In the genomic region with DNA sequence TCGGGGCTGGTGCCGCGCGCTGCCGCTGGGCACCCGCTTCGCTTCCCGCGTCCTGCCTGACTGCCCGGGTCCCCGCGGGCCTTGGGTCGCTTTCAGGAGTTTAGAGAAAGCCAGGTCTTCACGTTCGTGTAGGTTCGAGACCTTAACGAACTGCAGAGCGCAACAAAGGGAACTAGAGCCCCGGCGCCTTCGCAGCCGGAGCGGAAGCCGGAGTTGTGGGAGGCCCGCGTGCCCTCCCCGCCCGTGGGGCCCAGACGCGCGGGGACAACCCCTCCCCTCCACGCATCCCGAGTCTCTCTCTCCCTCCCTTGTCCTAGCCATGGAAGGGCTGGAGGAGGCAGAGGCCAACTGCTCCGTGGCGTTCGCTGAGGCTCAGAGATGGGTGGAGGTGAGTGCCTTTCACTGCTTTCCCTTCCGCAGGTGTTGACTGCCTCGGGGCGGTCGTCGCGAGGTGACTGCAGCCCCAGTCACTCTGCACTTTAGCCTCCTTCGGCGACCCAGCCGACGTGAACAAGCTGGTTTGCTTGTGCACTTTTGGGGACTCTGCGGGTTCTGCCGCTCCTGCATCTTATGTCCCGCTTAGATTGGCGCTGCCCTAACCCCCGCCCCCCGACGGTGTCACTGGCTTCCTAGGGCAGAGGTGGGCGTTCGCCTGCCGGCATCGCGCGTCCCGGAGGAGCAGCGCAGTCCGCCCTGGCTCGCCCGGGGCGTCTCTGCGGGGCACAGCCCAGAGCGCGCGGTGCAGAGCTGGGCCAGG, we compare ENCODE assay signal across 1 cellular context.
A peak's percentile ranks its signal among the peaks of the same experiment; 100 is the strongest.
TF ChIP-seq lines count a peak whose summit lies in the region.

No MANE protein-coding gene starts in this region.

TF ChIP-seq in HepG2, 621 proteins besides CTCF, POLR2A, EP300 and RAD21 (continued from another document and continues in another):
- TF ChIP-seq, protein P1, sequence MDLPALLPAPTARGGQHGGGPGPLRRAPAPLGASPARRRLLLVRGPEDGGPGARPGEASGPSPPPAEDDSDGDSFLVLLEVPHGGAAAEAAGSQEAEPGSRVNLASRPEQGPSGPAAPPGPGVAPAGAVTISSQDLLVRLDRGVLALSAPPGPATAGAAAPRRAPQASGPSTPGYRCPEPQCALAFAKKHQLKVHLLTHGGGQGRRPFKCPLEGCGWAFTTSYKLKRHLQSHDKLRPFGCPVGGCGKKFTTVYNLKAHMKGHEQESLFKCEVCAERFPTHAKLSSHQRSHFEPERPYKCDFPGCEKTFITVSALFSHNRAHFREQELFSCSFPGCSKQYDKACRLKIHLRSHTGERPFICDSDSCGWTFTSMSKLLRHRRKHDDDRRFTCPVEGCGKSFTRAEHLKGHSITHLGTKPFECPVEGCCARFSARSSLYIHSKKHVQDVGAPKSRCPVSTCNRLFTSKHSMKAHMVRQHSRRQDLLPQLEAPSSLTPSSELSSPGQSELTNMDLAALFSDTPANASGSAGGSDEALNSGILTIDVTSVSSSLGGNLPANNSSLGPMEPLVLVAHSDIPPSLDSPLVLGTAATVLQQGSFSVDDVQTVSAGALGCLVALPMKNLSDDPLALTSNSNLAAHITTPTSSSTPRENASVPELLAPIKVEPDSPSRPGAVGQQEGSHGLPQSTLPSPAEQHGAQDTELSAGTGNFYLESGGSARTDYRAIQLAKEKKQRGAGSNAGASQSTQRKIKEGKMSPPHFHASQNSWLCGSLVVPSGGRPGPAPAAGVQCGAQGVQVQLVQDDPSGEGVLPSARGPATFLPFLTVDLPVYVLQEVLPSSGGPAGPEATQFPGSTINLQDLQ (CRISPR knock-in tag; IDR thresholded peaks at IDR 0.05), result no peak
- TF ChIP-seq ELF4 (CRISPR knock-in tag; IDR thresholded peaks at IDR 0.05; ENCODE audit: borderline replicate concordance) (no peak), REXO4 (CRISPR knock-in tag; IDR thresholded peaks at IDR 0.05; ENCODE audit: borderline replicate concordance) (no peak), ARNT2 (CRISPR knock-in tag; IDR thresholded peaks at IDR 0.05; ENCODE audit: low read depth) (peak; percentile 39; the same call in 1 of the 2 replicates), KMT2B (CRISPR knock-in tag; IDR thresholded peaks at IDR 0.05) (0 out of 2 replicates have a peak, but pooled peaks have one; percentile 51), ZFP82 (CRISPR knock-in tag; IDR thresholded peaks at IDR 0.05; ENCODE audit: borderline replicate concordance) (0 out of 2 replicates have a peak, but pooled peaks have one; percentile 75), ZNF746 (CRISPR knock-in tag; IDR thresholded peaks at IDR 0.05) (no peak), NFKBIZ (CRISPR knock-in tag; IDR thresholded peaks at IDR 0.05) (no peak), MED8 (CRISPR knock-in tag; IDR thresholded peaks at IDR 0.05; ENCODE audit: insufficient replicate concordance) (no peak), IRF2 (CRISPR knock-in tag; IDR thresholded peaks at IDR 0.05) (0 out of 2 replicates have a peak, but pooled peaks have one; percentile 24), ZNF569 (CRISPR knock-in tag; IDR thresholded peaks at IDR 0.05; ENCODE audit: borderline replicate concordance) (no peak), PITX1 (CRISPR knock-in tag; IDR thresholded peaks at IDR 0.05) (peak; percentile 37; the same call in 1 of the 2 replicates), ZNF83 (CRISPR knock-in tag; IDR thresholded peaks at IDR 0.05; ENCODE audit: borderline replicate concordance) (peak; percentile 66; the same call in 1 of the 2 replicates), PAWR (CRISPR knock-in tag; IDR thresholded peaks at IDR 0.05; ENCODE audit: borderline replicate concordance) (no peak), MLLT10 (CRISPR knock-in tag; IDR thresholded peaks at IDR 0.05) (no peak), ZNF670 (CRISPR knock-in tag; IDR thresholded peaks at IDR 0.05; ENCODE audit: borderline replicate concordance) (peak; percentile 33; the same call in 1 of the 2 replicates), ZNF451 (CRISPR knock-in tag; IDR thresholded peaks at IDR 0.05) (peak; percentile 67), ZNF703 (CRISPR knock-in tag; IDR thresholded peaks at IDR 0.05; ENCODE audit: borderline replicate concordance) (no peak), ZNF607 (CRISPR knock-in tag; IDR thresholded peaks at IDR 0.05; ENCODE audit: borderline replicate concordance) (0 out of 2 replicates have a peak, but pooled peaks have one; percentile 56), ZMYM3 (CRISPR knock-in tag; IDR thresholded peaks at IDR 0.05) (no peak), RCOR2 (CRISPR knock-in tag; IDR thresholded peaks at IDR 0.05) (no peak), ZBTB20 (CRISPR knock-in tag; IDR thresholded peaks at IDR 0.05; ENCODE audit: borderline replicate concordance, low read depth) (no peak), ARNT (IDR thresholded peaks at IDR 0.05) (no peak), ZNF292 (CRISPR knock-in tag; IDR thresholded peaks at IDR 0.05; ENCODE audit: borderline replicate concordance, low read depth) (peak; percentile 78), FOSL2 (CRISPR knock-in tag; IDR thresholded peaks at IDR 0.05) (peak; percentile 30; the same call in 1 of the 2 replicates), HMG20A (CRISPR knock-in tag; IDR thresholded peaks at IDR 0.05; ENCODE audit: borderline replicate concordance) (peak; percentile 55; the same call in 1 of the 2 replicates), MYC (CRISPR knock-in tag; IDR thresholded peaks at IDR 0.05; ENCODE audit: borderline replicate concordance) (no peak), PRMT3 (CRISPR knock-in tag; IDR thresholded peaks at IDR 0.05; ENCODE audit: borderline replicate concordance, low read depth) (no peak), MYNN (CRISPR knock-in tag; IDR thresholded peaks at IDR 0.05; ENCODE audit: low read depth) (peak; percentile 77; the same call in 1 of the 2 replicates), DNMT1 (CRISPR knock-in tag; IDR thresholded peaks at IDR 0.05) (no peak), ZNF709 (CRISPR knock-in tag; IDR thresholded peaks at IDR 0.05) (peak; percentile 76), ZNF20 (CRISPR knock-in tag; IDR thresholded peaks at IDR 0.05) (no peak), ZNF577 (CRISPR knock-in tag; IDR thresholded peaks at IDR 0.05; ENCODE audit: borderline replicate concordance, low read depth) (no peak), ZNF558 (CRISPR knock-in tag; IDR thresholded peaks at IDR 0.05; ENCODE audit: borderline replicate concordance) (no peak), ZNF782 (CRISPR knock-in tag; IDR thresholded peaks at IDR 0.05; ENCODE audit: borderline replicate concordance) (no peak)
- TF ChIP-seq, protein P2, sequence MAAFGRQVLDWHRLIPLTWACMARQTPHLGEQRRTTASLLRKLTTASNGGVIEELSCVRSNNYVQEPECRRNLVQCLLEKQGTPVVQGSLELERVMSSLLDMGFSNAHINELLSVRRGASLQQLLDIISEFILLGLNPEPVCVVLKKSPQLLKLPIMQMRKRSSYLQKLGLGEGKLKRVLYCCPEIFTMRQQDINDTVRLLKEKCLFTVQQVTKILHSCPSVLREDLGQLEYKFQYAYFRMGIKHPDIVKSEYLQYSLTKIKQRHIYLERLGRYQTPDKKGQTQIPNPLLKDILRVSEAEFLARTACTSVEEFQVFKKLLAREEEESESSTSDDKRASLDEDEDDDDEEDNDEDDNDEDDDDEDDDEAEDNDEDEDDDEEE (CRISPR knock-in tag; IDR thresholded peaks at IDR 0.05), result peak; percentile 84; the same call in 1 of the 2 replicates
- TF ChIP-seq, protein P3, sequence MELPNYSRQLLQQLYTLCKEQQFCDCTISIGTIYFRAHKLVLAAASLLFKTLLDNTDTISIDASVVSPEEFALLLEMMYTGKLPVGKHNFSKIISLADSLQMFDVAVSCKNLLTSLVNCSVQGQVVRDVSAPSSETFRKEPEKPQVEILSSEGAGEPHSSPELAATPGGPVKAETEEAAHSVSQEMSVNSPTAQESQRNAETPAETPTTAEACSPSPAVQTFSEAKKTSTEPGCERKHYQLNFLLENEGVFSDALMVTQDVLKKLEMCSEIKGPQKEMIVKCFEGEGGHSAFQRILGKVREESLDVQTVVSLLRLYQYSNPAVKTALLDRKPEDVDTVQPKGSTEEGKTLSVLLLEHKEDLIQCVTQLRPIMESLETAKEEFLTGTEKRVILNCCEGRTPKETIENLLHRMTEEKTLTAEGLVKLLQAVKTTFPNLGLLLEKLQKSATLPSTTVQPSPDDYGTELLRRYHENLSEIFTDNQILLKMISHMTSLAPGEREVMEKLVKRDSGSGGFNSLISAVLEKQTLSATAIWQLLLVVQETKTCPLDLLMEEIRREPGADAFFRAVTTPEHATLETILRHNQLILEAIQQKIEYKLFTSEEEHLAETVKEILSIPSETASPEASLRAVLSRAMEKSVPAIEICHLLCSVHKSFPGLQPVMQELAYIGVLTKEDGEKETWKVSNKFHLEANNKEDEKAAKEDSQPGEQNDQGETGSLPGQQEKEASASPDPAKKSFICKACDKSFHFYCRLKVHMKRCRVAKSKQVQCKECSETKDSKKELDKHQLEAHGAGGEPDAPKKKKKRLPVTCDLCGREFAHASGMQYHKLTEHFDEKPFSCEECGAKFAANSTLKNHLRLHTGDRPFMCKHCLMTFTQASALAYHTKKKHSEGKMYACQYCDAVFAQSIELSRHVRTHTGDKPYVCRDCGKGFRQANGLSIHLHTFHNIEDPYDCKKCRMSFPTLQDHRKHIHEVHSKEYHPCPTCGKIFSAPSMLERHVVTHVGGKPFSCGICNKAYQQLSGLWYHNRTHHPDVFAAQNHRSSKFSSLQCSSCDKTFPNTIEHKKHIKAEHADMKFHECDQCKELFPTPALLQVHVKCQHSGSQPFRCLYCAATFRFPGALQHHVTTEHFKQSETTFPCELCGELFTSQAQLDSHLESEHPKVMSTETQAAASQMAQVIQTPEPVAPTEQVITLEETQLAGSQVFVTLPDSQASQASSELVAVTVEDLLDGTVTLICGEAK (IDR thresholded peaks at IDR 0.05), result no peak
- TF ChIP-seq, protein P3 (CRISPR knock-in tag; IDR thresholded peaks at IDR 0.05), result 0 out of 2 replicates have a peak, but pooled peaks have one; percentile 21
- TF ChIP-seq, protein P4, sequence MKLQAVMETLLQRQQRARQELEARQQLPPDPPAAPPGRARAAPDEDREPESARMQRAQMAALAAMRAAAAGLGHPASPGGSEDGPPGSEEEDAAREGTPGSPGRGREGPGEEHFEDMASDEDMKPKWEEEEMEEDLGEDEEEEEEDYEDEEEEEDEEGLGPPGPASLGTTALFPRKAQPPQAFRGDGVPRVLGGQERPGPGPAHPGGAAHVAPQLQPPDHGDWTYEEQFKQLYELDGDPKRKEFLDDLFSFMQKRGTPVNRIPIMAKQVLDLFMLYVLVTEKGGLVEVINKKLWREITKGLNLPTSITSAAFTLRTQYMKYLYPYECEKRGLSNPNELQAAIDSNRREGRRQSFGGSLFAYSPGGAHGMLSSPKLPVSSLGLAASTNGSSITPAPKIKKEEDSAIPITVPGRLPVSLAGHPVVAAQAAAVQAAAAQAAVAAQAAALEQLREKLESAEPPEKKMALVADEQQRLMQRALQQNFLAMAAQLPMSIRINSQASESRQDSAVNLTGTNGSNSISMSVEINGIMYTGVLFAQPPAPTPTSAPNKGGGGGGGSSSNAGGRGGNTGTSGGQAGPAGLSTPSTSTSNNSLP (IDR thresholded peaks at IDR 0.05; ENCODE audit: low read depth, low read length), result no peak
- TF ChIP-seq, protein P5, sequence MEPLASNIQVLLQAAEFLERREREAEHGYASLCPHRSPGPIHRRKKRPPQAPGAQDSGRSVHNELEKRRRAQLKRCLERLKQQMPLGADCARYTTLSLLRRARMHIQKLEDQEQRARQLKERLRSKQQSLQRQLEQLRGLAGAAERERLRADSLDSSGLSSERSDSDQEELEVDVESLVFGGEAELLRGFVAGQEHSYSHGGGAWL (CRISPR knock-in tag; IDR thresholded peaks at IDR 0.05), result peak; percentile 64; the same call in 1 of the 2 replicates
- TF ChIP-seq, protein P6, sequence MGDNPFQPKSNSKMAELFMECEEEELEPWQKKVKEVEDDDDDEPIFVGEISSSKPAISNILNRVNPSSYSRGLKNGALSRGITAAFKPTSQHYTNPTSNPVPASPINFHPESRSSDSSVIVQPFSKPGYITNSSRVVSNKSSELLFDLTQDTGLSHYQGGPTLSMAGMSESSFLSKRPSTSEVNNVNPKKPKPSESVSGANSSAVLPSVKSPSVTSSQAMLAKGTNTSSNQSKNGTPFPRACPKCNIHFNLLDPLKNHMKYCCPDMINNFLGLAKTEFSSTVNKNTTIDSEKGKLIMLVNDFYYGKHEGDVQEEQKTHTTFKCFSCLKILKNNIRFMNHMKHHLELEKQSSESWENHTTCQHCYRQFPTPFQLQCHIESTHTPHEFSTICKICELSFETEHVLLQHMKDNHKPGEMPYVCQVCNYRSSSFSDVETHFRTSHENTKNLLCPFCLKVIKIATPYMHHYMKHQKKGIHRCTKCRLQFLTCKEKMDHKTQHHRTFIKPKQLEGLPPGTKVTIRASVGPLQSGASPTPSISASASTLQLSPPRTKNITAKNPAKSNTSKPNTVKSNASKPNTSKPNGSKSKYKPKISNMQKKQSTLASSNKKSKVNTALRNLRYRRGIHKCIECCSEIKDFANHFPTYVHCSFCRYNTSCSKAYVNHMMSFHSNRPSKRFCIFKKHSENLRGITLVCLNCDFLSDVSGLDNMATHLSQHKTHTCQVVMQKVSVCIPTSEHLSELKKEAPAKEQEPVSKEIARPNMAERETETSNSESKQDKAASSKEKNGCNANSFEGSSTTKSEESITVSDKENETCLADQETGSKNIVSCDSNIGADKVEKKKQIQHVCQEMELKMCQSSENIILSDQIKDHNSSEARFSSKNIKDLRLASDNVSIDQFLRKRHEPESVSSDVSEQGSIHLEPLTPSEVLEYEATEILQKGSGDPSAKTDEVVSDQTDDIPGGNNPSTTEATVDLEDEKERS (CRISPR knock-in tag; IDR thresholded peaks at IDR 0.05), result peak; percentile 34; the same call in 1 of the 2 replicates
